ENCODE assay signal across 25 cellular contexts in the genomic region with DNA sequence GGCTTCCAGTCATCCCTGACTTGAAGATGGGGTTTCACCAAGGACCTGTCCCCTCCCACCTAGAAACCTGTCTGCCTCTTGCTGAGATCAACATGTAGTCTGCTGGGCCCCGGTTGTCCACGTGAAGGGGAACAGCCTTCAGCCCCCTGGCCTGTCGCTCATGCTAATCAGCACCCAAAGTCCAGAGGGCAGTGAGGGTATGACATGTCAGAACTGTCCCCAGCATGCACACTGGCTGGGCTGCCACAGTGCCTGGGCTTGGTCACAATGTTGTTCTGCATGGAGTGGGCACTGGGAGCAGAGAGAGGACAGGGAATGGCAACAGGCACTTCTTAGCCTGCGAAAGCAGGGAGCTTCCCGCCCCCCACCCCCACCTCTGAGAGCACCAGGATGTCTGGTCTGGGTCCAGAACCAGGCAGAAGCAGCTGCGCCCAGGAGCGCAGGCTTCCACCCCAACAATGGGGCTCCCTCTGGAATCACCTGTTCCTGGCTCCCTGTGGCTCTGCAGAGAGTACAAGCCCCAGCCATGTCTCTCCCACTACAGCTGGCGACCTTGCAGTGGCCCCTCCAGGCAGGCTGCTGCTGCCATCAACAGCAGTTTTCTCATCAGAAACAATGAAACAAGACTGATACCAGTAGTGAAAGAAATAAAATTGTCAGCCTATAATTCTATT.
"Had no signal": no experiment of that assay in that cellular context is flagged by ENCODE, and none has a peak within 500 bp of the region (broad histone marks: within the 10 kb centered on the region; RNA-seq: fewer than 3 reads in every experiment).

No MANE protein-coding gene starts in this region.

- H3K4me2 ChIP-seq: SK-N-SH had no signal

- H3K9ac ChIP-seq: SK-N-SH had no signal

- H3K27me3 ChIP-seq: MG63 had no signal

- DNase-seq: IMR-90; Karpas-422; KG1; MG63; NCI-H1092; NCI-H1105 treated with DMSO at 0.1 percent for 48 hours; NCI-H1417 treated with DMSO at 0.1 percent for 48 hours; NCI-H146; NCI-H1694 treated with DMSO at 0.1 percent for 48 hours; NCI-H1930; NCI-H2081; NCI-H2107; NCI-H2227 treated with DMSO at 0.1 percent for 48 hours; NCI-H524; NCI-H69; NCI-H774; NK-92 treated with Interleukin-12 subunit alpha and Interleukin-12 subunit beta, amount 100 ng/mL, for 24 hours; PC-3; SHP77; SK-N-SH; SW 1271 had no signal

- H3K4me3 ChIP-seq: MG63 had no signal

- ATAC-seq: Panc1, PC-3 had no signal

- H3K27ac ChIP-seq: HL-60, RWPE1 had no signal

- FAIRE-seq: HTR-8/SVneo had no signal

- H3K36me3 ChIP-seq: MG63 had no signal

- H3K9me3 ChIP-seq: MG63, SK-N-SH had no signal
